In the genomic region with DNA sequence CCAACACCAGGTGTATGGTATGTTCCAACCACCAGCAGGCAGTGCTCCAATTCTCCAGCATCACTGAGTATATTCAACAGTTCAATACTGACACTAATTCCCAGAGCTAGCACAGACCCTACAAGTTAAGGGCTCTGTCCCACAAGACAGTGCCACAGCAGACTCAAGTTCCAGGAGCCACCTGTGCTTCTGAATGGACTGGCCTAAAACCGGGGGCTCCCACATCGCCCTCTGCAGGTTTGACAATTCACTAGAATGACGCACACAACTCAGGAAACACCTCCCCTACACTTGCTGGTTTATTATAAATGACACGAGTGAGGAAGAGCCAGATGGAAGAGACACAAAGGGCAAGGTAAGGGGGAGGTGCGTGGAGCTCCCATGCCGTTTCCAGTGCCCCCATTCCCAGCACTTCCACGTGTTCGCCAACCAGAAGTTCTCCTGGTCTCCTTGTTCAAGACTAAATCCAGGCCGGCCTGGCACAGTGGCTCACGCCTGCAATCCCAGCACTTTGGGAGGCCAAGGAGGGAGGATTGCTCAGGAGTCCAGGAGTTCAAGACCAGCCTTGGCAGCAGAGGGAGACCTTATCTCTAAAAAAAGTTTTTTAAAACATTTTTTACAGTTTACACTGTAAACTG, we compare ENCODE assay signal across 10 cellular contexts. TPM values are rescaled to one million over a fixed set of nuclear protein-coding genes. Genes with fewer than 3 reads are reported as not detected.
A peak's percentile ranks its signal among the peaks of the same experiment; 100 is the strongest.
DNase-seq lines count a peak whose midpoint lies in the region; TF ChIP-seq lines count a peak whose summit lies in the region.
"Had no signal": no experiment of that assay in that cellular context is flagged by ENCODE, and none has a peak within 500 bp of the region (broad histone marks: within the 10 kb centered on the region; RNA-seq: fewer than 3 reads in every experiment).

No MANE protein-coding gene starts in this region.

- TF ChIP-seq EP300 in sigmoid colon (IDR thresholded peaks at IDR 0.05), result no peak

- peak; percentile 17 for TF ChIP-seq CTCF in MM.1S (IDR thresholded peaks at IDR 0.05; ENCODE audit: low read length)
- TF ChIP-seq CTCF in sigmoid colon (IDR thresholded peaks at IDR 0.05), result no peak

- H3K4me1 Mint-ChIP-seq in activated naive CD4-positive, alpha-beta T cell treated with anti-CD3 and anti-CD28 coated beads for 36 hours (ENCODE audit: low read depth), result no peaks in the 10 kb centered on the region

- TF ChIP-seq POLR2A in sigmoid colon (IDR thresholded peaks at IDR 0.05), result no peak

- CTCF ChIA-PET in activated naive CD4-positive, alpha-beta T cell treated with anti-CD3 and anti-CD28 coated beads for 36 hours (lab: Charles Lee), result interaction anchor here (0.9 to 8.6 kb wide), 11 partner anchors 10 to 136 kb away, joined by 3 to 143 read pairs (median 4); a partner anchor contains a TSS

- H3F3A ChIP-seq in MM.1S (ENCODE audit: insufficient read depth, low read length), result no peaks in the 10 kb centered on the region

- peaks cover 5% of the 10 kb centered on the region for H3K27me3 Mint-ChIP-seq in activated naive CD4-positive, alpha-beta T cell treated with anti-CD3 and anti-CD28 coated beads for 36 hours (ENCODE audit: low read depth)

- H3K4me1 ChIP-seq in MM.1S (ENCODE audit: low read length) (no peaks in the 10 kb centered on the region), sigmoid colon (no peaks in the 10 kb centered on the region)

- no peak overlapping the region for H3K9ac ChIP-seq in MM.1S (ENCODE audit: low read length)

- no peaks in the 10 kb centered on the region; the same call in 1 of the 2 replicates for H3K27me3 ChIP-seq in MM.1S (replicated peaks; ENCODE audit: insufficient read depth, low read length)
- peaks cover 0 to 29% (median 0%) of the 10 kb centered on the region in 3 donors for H3K27me3 ChIP-seq in sigmoid colon
- H3K27me3 ChIP-seq: ovary had no signal

- no peak overlapping the region for H3K27ac ChIP-seq in MM.1S (ENCODE audit: low read length)
- no peak overlapping the region for H3K27ac ChIP-seq in sigmoid colon
- H3K27ac ChIP-seq: ovary had no signal

- no peaks in the 10 kb centered on the region for H3K36me3 Mint-ChIP-seq in activated naive CD4-positive, alpha-beta T cell treated with anti-CD3 and anti-CD28 coated beads for 36 hours (ENCODE audit: low read depth)

- H3K4me2 ChIP-seq in MM.1S (ENCODE audit: low read depth, low read length), result no peak overlapping the region

- H2AFZ ChIP-seq in MM.1S (ENCODE audit: low read length), result no peak overlapping the region

- intact Hi-C loops in activated naive CD4-positive, alpha-beta T cell treated with anti-CD3 and anti-CD28 coated beads for 36 hours (cut with micrococcal nuclease), result no loop called here
- intact Hi-C loops in sigmoid colon (cut with DNase I), result no loop called here

- 67 to 68% methylated on average over 10 of the region's 10 CpGs for WGBS in sigmoid colon, 2 donors

- H3K9me3 ChIP-seq in MM.1S (replicated peaks; ENCODE audit: insufficient read depth, low read length), result no peaks in the 10 kb centered on the region
- no peaks in the 10 kb centered on the region for H3K9me3 ChIP-seq in sigmoid colon
- H3K9me3 ChIP-seq: ovary had no signal

- H3K9me2 ChIP-seq in MM.1S (replicated peaks; ENCODE audit: insufficient read depth, low read length), result no peaks in the 10 kb centered on the region

- no peaks in the 10 kb centered on the region for H4K20me1 ChIP-seq in MM.1S (ENCODE audit: insufficient read depth, low read length)

- no peak overlapping the region for H3K4me3 Mint-ChIP-seq in activated naive CD4-positive, alpha-beta T cell treated with anti-CD3 and anti-CD28 coated beads for 36 hours

- no peaks in the 10 kb centered on the region for H3K79me2 ChIP-seq in MM.1S (ENCODE audit: low read length)

- no peaks in the 10 kb centered on the region for H3K9me3 Mint-ChIP-seq in activated naive CD4-positive, alpha-beta T cell treated with anti-CD3 and anti-CD28 coated beads for 36 hours

- no peak overlapping the region for H3K27ac Mint-ChIP-seq in activated naive CD4-positive, alpha-beta T cell treated with anti-CD3 and anti-CD28 coated beads for 36 hours

- peak; percentile 49 for DNase-seq in activated naive CD4-positive, alpha-beta T cell treated with anti-CD3 and anti-CD28 coated beads for 36 hours
- DNase-seq in activated naive CD4-positive, alpha-beta T cell (lab: John Stamatoyannopoulos, UW), result no peak
- peak; percentile 23 for DNase-seq in MM.1S
- peak; percentile 25 for DNase-seq in cerebellar cortex (ENCODE audit: low spot score)
- peak; percentile 15 for DNase-seq in sigmoid colon
- DNase-seq in NCI-H2196 treated with DMSO at 0.1 percent for 48 hours (lab: John Stamatoyannopoulos, UW; ENCODE audit: unreplicated experiment), result no peak
- no peak for DNase-seq in KG1 (lab: John Stamatoyannopoulos, UW)
- DNase-seq in HuH-7.5 (ENCODE audit: low spot score), result no peak
- DNase-seq: ovary had no signal

- H3K4me3 ChIP-seq in MM.1S (ENCODE audit: low read length), result no peak overlapping the region
- H3K4me3 ChIP-seq in sigmoid colon, result no peak overlapping the region
- H3K4me3 ChIP-seq: ovary had no signal

- no peaks in the 10 kb centered on the region for H3K36me3 ChIP-seq in MM.1S (replicated peaks; ENCODE audit: insufficient read depth, low read length)
- no peaks in the 10 kb centered on the region for H3K36me3 ChIP-seq in sigmoid colon
- H3K36me3 ChIP-seq: ovary had no signal

RNA-seq across cellular contexts. Expression of a gene that starts 12.2 kb away (rescaled TPM):
- not detected for total RNA-seq in activated naive CD4-positive, alpha-beta T cell treated with anti-CD3 and anti-CD28 coated beads for 36 hours
- 1 to 10 TPM in 1 of 4 donors, under 1 TPM in 1, not detected in 2; 0.66 to 1.9 TPM for total RNA-seq in sigmoid colon
- under 1 TPM in 1 of 3 donors, not detected in 2; 0.16 TPM for polyA plus RNA-seq in sigmoid colon

RNA-seq across cellular contexts. Expression of a gene that starts 23.1 kb away (rescaled TPM):
- not detected for total RNA-seq in activated naive CD4-positive, alpha-beta T cell treated with anti-CD3 and anti-CD28 coated beads for 36 hours
- 1 to 10 TPM in 1 of 4 donors, under 1 TPM in 1, not detected in 2; 0.83 to 1.8 TPM for total RNA-seq in sigmoid colon
- polyA plus RNA-seq in sigmoid colon, result under 1 TPM in 2 of 3 donors, not detected in 1; 0.07 to 0.60 TPM

RNA-seq across cellular contexts. Expression of a gene that starts 54.9 kb away (rescaled TPM):
- under 1 TPM in 1 of 2 experiments, not detected in 1; 0.24 TPM for total RNA-seq in activated naive CD4-positive, alpha-beta T cell treated with anti-CD3 and anti-CD28 coated beads for 36 hours
- 1 to 10 TPM in 2 of 4 donors, under 1 TPM in 2; 0.49 to 1.9 (median 0.87) TPM for total RNA-seq in sigmoid colon
- polyA plus RNA-seq in sigmoid colon, result 1 to 10 TPM in 2 of 3 donors, not detected in 1; 1.0 to 1.2 TPM
- total RNA-seq: NCI-H460 had no signal

Comparison
In these comparisons a context has a peak if more than half of its experiments do, and no peak if none do; other contexts are left out.
1. DNase-seq: peak in activated naive CD4-positive, alpha-beta T cell treated with anti-CD3 and anti-CD28 coated beads for 36 hours (single experiment), MM.1S (single experiment), cerebellar cortex (single experiment) and sigmoid colon (single experiment); none in activated naive CD4-positive, alpha-beta T cell (0 of 4), NCI-H2196 treated with DMSO at 0.1 percent for 48 hours (single experiment), KG1 (single experiment) and HuH-7.5 (single experiment).